In the genomic region with DNA sequence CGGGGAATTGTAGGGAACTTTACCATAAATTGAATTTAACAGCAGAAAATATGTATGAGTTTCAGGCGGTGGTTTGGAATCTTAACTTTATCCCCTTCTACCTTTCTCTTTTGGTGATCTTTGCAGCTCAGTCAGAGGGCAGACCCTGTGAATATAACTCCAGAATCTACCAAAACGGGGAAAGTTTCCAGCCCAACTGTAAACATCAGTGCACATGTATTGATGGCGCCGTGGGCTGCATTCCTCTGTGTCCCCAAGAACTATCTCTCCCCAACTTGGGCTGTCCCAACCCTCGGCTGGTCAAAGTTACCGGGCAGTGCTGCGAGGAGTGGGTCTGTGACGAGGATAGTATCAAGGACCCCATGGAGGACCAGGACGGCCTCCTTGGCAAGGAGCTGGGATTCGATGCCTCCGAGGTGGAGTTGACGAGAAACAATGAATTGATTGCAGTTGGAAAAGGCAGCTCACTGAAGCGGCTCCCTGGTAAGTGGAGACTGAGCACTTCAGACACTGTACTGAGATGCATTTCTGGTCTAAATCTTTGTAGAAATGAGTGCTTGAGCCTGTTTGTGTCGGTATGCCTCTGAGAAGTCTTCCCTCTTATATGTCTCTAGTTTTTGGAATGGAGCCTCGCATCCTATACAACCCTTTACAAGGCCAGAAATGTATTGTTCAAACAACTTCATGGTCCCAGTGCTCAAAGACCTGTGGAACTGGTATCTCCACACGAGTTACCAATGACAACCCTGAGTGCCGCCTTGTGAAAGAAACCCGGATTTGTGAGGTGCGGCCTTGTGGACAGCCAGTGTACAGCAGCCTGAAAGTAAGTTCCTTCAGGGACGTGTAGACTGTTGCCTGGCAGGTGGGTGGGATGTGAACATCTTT, we compare ENCODE assay signal across 8 cellular contexts. TPM values are rescaled to one million over a fixed set of nuclear protein-coding genes. Genes with fewer than 3 reads are reported as not detected.
DNase-seq lines count a peak whose midpoint lies in the region; ATAC-seq and TF ChIP-seq lines count a peak whose summit lies in the region.

No MANE protein-coding gene starts in this region.

- 0 out of 2 replicates have a peak, but pooled peaks cover 4% of the 10 kb centered on the region for H3K9me2 ChIP-seq in GM23338 (ENCODE audit: insufficient read depth)
- no peaks in the 10 kb centered on the region for H3K9me2 ChIP-seq in SK-N-SH

- H3K27ac Mint-ChIP-seq in GM23338, result peak overlapping the region; percentile 99

- DNase-seq in GM23338 (ENCODE audit: low spot score), result peak; percentile 73
- peak; percentile 48 for DNase-seq in SK-N-SH
- DNase-seq in foreskin fibroblast, result peak; percentile 56 to 80
- no peak for DNase-seq in stimulated activated naive CD4-positive, alpha-beta T cell treated with Interleukin-2 at 50 U/mL for 16 hours (lab: John Stamatoyannopoulos, UW)
- no peak for DNase-seq in NK-92 (lab: John Stamatoyannopoulos, UW; ENCODE audit: unreplicated experiment)

- H2AFZ ChIP-seq in GM23338, result no peak overlapping the region
- no peak overlapping the region for H2AFZ ChIP-seq in SK-N-SH (ENCODE audit: low read depth)

- H3K9ac ChIP-seq in SK-N-SH, result peak overlapping the region; percentile 97
- peak overlapping the region; percentile 25 for H3K9ac ChIP-seq in rectal smooth muscle tissue (ENCODE audit: low read length)

- POLR2A ChIA-PET in SK-N-SH (lab: Yijun Ruan, JAX), result no interaction called here

- H3K4me3 ChIP-seq in GM23338, result peak overlapping the region; percentile 81
- H3K4me3 ChIP-seq in SK-N-SH (ENCODE audit: low read depth in 2 of 2, low read length in 1 of 2), result peak overlapping the region; percentile 79 to 87
- H3K4me3 ChIP-seq in foreskin fibroblast (ENCODE audit: low read depth in 1 of 2, low read length in 2 of 2), result peak overlapping the region; percentile 78
- H3K4me3 ChIP-seq in rectal smooth muscle tissue (ENCODE audit: low read length), result peak overlapping the region; percentile 84

- H4K20me1 ChIP-seq in GM23338 (replicated peaks; ENCODE audit: insufficient read depth) (no peaks in the 10 kb centered on the region), SK-N-SH (ENCODE audit: insufficient read depth) (peaks cover 33% of the 10 kb centered on the region)

- WGBS in SK-N-SH (ENCODE audit: low lambda C conversion rate), result 7% methylated on average over 15 of the region's 21 CpGs

- peak; percentile 9 for ATAC-seq in GM23338
- no peak for ATAC-seq in GM21526 (IDR thresholded peaks at IDR 0.05; ENCODE audit: low FRiP score, unreplicated experiment)
- ATAC-seq in HG02642 (IDR thresholded peaks at IDR 0.05; ENCODE audit: poor library complexity, unreplicated experiment), result no peak

- peaks cover 73% of the 10 kb centered on the region for H3K4me1 Mint-ChIP-seq in GM23338

- H3K4me2 ChIP-seq in GM23338 (peak overlapping the region; percentile 84), SK-N-SH (peak overlapping the region; percentile 83)

- H3K4me3 Mint-ChIP-seq in GM23338, result peak overlapping the region; percentile 89

- peaks cover 28% of the 10 kb centered on the region for H3K36me3 Mint-ChIP-seq in GM23338 (ENCODE audit: low read depth)

- H3K27me3 ChIP-seq in GM23338 (ENCODE audit: insufficient read depth) (peaks cover 24% of the 10 kb centered on the region), SK-N-SH (ENCODE audit: insufficient read depth) (no peaks in the 10 kb centered on the region), rectal smooth muscle tissue (ENCODE audit: control insufficient read depth, insufficient read depth, low read length) (no peaks in the 10 kb centered on the region)

- H3K27ac ChIP-seq in GM23338 (ENCODE audit: low read depth), result peak overlapping the region; percentile 76
- peak overlapping the region; percentile 78 to 98 for H3K27ac ChIP-seq in SK-N-SH (ENCODE audit: low read depth in 2 of 2, low read length in 1 of 2)
- H3K27ac ChIP-seq in rectal smooth muscle tissue (ENCODE audit: low read depth, low read length), result peak overlapping the region; percentile 99

- no peaks in the 10 kb centered on the region for H3K9me3 ChIP-seq in SK-N-SH

- H3K9me3 Mint-ChIP-seq in GM23338, result peaks cover 8% of the 10 kb centered on the region; the same call in 2 of the 3 replicates

- peaks cover 21% of the 10 kb centered on the region for H3K36me3 ChIP-seq in GM23338 (ENCODE audit: insufficient read depth)
- H3K36me3 ChIP-seq in SK-N-SH (replicated peaks in 1 of 2; ENCODE audit: control insufficient read depth in 1 of 2, insufficient read depth in 2 of 2, low read length in 1 of 2), result peaks cover 24 to 30% of the 10 kb centered on the region in 2 experiments
- no peaks in the 10 kb centered on the region for H3K36me3 ChIP-seq in rectal smooth muscle tissue (ENCODE audit: control insufficient read depth, insufficient read depth, low read length)

- peaks cover 47% of the 10 kb centered on the region for H3K4me1 ChIP-seq in GM23338 (ENCODE audit: insufficient read depth)
- peaks cover 11 to 29% of the 10 kb centered on the region in 2 experiments for H3K4me1 ChIP-seq in SK-N-SH (ENCODE audit: control insufficient read depth in 1 of 2, insufficient read depth in 2 of 2, low read depth in 1 of 2, low read length in 1 of 2)
- H3K4me1 ChIP-seq in rectal smooth muscle tissue (ENCODE audit: control insufficient read depth, insufficient read depth, low read length), result peaks cover 12% of the 10 kb centered on the region

- peaks cover 27% of the 10 kb centered on the region for H3K79me2 ChIP-seq in GM23338 (replicated peaks; ENCODE audit: insufficient read depth)
- H3K79me2 ChIP-seq in SK-N-SH (ENCODE audit: insufficient read depth), result peaks cover 55% of the 10 kb centered on the region

- TF ChIP-seq CTCF in GM23338 (conservative IDR thresholded peaks at IDR 0.05; ENCODE audit: low read depth in 2 of 2) (peak; percentile 34 to 41), SK-N-SH (IDR thresholded peaks at IDR 0.05) (peak; percentile 48), foreskin fibroblast (IDR thresholded peaks at IDR 0.05; ENCODE audit: low read depth, low read length) (peak; percentile 12)

- peaks cover 27% of the 10 kb centered on the region for H3F3A ChIP-seq in GM23338 (replicated peaks; ENCODE audit: low read depth)
- peaks cover 74% of the 10 kb centered on the region for H3F3A ChIP-seq in SK-N-SH (replicated peaks; ENCODE audit: insufficient read depth)

- TF ChIP-seq EP300 in SK-N-SH (IDR thresholded peaks at IDR 0.05; ENCODE audit: borderline replicate concordance in 1 of 2, low read depth in 1 of 2, low read length in 1 of 2), result 0 out of 4 replicates have a peak, but pooled peaks of 1 of the 2 experiments have one; percentile 1

- H3K27me3 Mint-ChIP-seq in GM23338 (ENCODE audit: insufficient read depth, low read depth, poor library complexity), result peaks cover 50% of the 10 kb centered on the region

- CTCF ChIA-PET in SK-N-SH (lab: Yijun Ruan, JAX), result interaction anchor here (1.0 to 8.3 kb wide), 13 partner anchors 9 to 287 kb away, joined by 3 to 56 read pairs (median 4); partner anchors contain the start of gene DDAH1

- TF ChIP-seq RAD21 in SK-N-SH (IDR thresholded peaks at IDR 0.05; ENCODE audit: low read length), result peak; percentile 23; the same call in 1 of the 2 replicates

TF ChIP-seq in GM23338, 12 proteins besides CTCF, POLR2A, EP300 and RAD21 (continues in another document):
- TF ChIP-seq STAT1 (IDR thresholded peaks at IDR 0.05; ENCODE audit: unreplicated experiment) (no peak), EZH2phosphoT487 (IDR thresholded peaks at IDR 0.05; ENCODE audit: unreplicated experiment) (no peak), ETS1 (IDR thresholded peaks at IDR 0.05) (no peak), ZNF331 (CRISPR knock-in tag; IDR thresholded peaks at IDR 0.05; ENCODE audit: low read depth) (no peak)

TF ChIP-seq in SK-N-SH, 30 proteins besides CTCF, POLR2A, EP300 and RAD21 (continues in another document):
- TF ChIP-seq, protein P1, sequence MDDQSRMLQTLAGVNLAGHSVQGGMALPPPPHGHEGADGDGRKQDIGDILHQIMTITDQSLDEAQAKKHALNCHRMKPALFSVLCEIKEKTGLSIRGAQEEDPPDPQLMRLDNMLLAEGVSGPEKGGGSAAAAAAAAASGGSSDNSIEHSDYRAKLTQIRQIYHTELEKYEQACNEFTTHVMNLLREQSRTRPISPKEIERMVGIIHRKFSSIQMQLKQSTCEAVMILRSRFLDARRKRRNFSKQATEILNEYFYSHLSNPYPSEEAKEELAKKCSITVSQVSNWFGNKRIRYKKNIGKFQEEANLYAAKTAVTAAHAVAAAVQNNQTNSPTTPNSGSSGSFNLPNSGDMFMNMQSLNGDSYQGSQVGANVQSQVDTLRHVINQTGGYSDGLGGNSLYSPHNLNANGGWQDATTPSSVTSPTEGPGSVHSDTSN (IDR thresholded peaks at IDR 0.05), result 0 out of 2 replicates have a peak, but pooled peaks have one; percentile 1
- no peak for TF ChIP-seq FOXJ3 (CRISPR knock-in tag; IDR thresholded peaks at IDR 0.05)
- peak; percentile 47; the same call in 1 of the 2 replicates for TF ChIP-seq MAX (IDR thresholded peaks at IDR 0.05; ENCODE audit: low read depth)
- TF ChIP-seq, protein P2, sequence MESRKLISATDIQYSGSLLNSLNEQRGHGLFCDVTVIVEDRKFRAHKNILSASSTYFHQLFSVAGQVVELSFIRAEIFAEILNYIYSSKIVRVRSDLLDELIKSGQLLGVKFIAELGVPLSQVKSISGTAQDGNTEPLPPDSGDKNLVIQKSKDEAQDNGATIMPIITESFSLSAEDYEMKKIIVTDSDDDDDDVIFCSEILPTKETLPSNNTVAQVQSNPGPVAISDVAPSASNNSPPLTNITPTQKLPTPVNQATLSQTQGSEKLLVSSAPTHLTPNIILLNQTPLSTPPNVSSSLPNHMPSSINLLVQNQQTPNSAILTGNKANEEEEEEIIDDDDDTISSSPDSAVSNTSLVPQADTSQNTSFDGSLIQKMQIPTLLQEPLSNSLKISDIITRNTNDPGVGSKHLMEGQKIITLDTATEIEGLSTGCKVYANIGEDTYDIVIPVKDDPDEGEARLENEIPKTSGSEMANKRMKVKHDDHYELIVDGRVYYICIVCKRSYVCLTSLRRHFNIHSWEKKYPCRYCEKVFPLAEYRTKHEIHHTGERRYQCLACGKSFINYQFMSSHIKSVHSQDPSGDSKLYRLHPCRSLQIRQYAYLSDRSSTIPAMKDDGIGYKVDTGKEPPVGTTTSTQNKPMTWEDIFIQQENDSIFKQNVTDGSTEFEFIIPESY (IDR thresholded peaks at IDR 0.05; ENCODE audit: borderline replicate concordance, low read depth), result no peak
- TF ChIP-seq SIN3A (IDR thresholded peaks at IDR 0.05; ENCODE audit: borderline replicate concordance, low read depth, low read length), result peak; percentile 41; the same call in 1 of the 2 replicates
- TF ChIP-seq NRF1 (IDR thresholded peaks at IDR 0.05; ENCODE audit: low read depth, low read length), result no peak
- no peak for TF ChIP-seq CHD2 (IDR thresholded peaks at IDR 0.05; ENCODE audit: low read length, partially characterized antibody)

RNA-seq across cellular contexts. Expression of gene CCN1, which starts 1.5 kb away (rescaled TPM):
- total RNA-seq in GM23338 (2014; rRNA removed; shearing (Covaris generic)), result 66.5 and 66.6 TPM in 2 replicates
- polyA plus RNA-seq in GM23338 (2016; fragmentation: Nextera tagmentation; extraction: Ambion mirVana) (130 and 132 TPM in 2 replicates), SK-N-SH (2012; rRNA removed) (363 and 543 TPM in 2 replicates)
- 493 and 569 TPM in 2 replicates for polyA plus RNA-seq in SK-N-SH (2012; cell fraction: cytosol; rRNA removed)
- 806 and 1,198 TPM in 2 replicates for polyA plus RNA-seq in SK-N-SH (2012; cell fraction: nucleus; rRNA removed)

Comparison
In these comparisons a context has a peak if more than half of its experiments do, and no peak if none do; other contexts are left out.
1. DNase-seq: peak in GM23338 (single experiment), SK-N-SH (single experiment) and foreskin fibroblast (2 of 2); none in stimulated activated naive CD4-positive, alpha-beta T cell treated with Interleukin-2 at 50 U/mL for 16 hours (single experiment) and NK-92 (single experiment).
2. Peak in every context shown above with its lines, with median percentiles within 50 percentile points of each other: H3K27ac ChIP-seq, H3K4me3 ChIP-seq and CTCF ChIP-seq.